In the genomic region with DNA sequence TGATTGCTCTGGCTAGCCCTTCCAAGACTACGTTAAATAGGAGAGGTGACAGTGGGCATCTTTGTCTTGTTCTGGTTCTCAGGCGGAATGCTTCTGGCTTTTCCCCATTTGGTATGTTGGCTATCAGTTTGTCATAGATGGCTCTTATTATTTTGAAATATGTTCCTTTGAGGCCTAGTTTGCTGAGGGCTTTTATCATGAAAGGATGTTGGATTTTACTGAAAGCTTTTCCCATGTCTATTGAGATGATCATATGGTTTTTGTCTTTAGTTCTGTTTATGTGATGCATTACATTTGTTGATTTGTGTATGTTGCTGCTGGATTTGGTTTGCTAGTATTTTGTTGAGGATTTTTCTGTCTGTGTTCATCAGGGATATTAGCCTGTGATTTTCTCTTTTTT, we compare ENCODE assay signal across 2 cellular contexts.
A peak's percentile ranks its signal among the peaks of the same experiment; 100 is the strongest.
TF ChIP-seq lines count a peak whose summit lies in the region.

No MANE protein-coding gene starts in this region.

TF ChIP-seq in HEK293T, 16 proteins besides CTCF, POLR2A, EP300 and RAD21:
- no peak for TF ChIP-seq HDGF (IDR thresholded peaks at IDR 0.05; ENCODE audit: borderline replicate concordance)
- peak; percentile 48 for TF ChIP-seq L3MBTL2 (conservative IDR thresholded peaks at IDR 0.05)
- TF ChIP-seq CTBP1 (IDR thresholded peaks at IDR 0.05; ENCODE audit: borderline replicate concordance): no peak

TF ChIP-seq in K562, 482 proteins besides CTCF, POLR2A, EP300 and RAD21:
- TF ChIP-seq HNRNPK (IDR thresholded peaks at IDR 0.05; ENCODE audit: low read depth, low read length, poor library complexity, severe bottlenecking) (no peak), MBD1 (CRISPR knock-in tag; IDR thresholded peaks at IDR 0.05) (no peak), ZNF75A (CRISPR knock-in tag; IDR thresholded peaks at IDR 0.05) (peak; percentile 74), MYNN (IDR thresholded peaks at IDR 0.05) (peak; percentile 81; the same call in 1 of the 2 replicates), MYNN (CRISPR knock-in tag; IDR thresholded peaks at IDR 0.05) (no peak; the same call in 1 of the 2 replicates)
- TF ChIP-seq, protein P1, sequence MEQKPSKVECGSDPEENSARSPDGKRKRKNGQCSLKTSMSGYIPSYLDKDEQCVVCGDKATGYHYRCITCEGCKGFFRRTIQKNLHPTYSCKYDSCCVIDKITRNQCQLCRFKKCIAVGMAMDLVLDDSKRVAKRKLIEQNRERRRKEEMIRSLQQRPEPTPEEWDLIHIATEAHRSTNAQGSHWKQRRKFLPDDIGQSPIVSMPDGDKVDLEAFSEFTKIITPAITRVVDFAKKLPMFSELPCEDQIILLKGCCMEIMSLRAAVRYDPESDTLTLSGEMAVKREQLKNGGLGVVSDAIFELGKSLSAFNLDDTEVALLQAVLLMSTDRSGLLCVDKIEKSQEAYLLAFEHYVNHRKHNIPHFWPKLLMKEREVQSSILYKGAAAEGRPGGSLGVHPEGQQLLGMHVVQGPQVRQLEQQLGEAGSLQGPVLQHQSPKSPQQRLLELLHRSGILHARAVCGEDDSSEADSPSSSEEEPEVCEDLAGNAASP (IDR thresholded peaks at IDR 0.05): no peak
